29 cellular contexts compared by ENCODE assay signal in the genomic region with DNA sequence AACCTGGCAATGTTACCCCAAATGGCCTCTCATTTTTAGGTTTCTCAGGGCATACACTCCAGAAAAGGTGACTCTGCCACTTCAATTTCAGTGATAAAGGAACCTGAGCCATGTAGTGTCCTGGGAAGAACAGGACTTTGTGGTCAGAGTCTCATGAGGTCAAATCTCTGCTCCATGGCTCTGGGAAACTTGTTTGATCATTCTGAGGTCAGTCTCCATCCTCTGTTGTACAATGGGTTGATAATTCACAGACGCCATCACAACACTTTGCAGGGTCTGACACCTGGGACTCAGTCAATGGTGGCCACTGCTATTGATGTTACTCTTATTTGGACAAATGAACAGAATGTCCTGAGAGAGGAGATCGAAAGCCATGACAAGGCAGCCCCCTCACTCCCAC. TPM values are rescaled to one million over a fixed set of nuclear protein-coding genes. Genes with fewer than 3 reads are reported as not detected.
"Had no signal": no experiment of that assay in that cellular context is flagged by ENCODE, and none has a peak within 500 bp of the region (broad histone marks: within the 10 kb centered on the region; RNA-seq: fewer than 3 reads in every experiment).

No MANE protein-coding gene starts in this region.

- H3K9ac ChIP-seq: KMS-11, SK-N-SH had no signal

- H3K4me3 Mint-ChIP-seq: activated CD4-positive, alpha-beta T cell treated with anti-CD3 and anti-CD28 coated beads for 36 hours; activated CD8-positive, alpha-beta T cell treated with anti-CD3 and anti-CD28 coated beads for 36 hours; activated naive CD4-positive, alpha-beta T cell treated with anti-CD3 and anti-CD28 coated beads, Interleukin-2, amount 10 ng/mL, durations not matched to agents 7 days and 5 days; activated naive CD8-positive, alpha-beta T cell treated with anti-CD3 and anti-CD28 coated beads for 36 hours; activated T-cell treated with anti-CD3 and anti-CD28 coated beads, Interleukin-2, amount 50 U/mL, for 72 hours had no signal

- H3K36me3 ChIP-seq: SJCRH30 had no signal

- H3K4me1 Mint-ChIP-seq: activated CD4-positive, alpha-beta T cell treated with anti-CD3 and anti-CD28 coated beads for 36 hours; activated naive CD4-positive, alpha-beta T cell treated with anti-CD3 and anti-CD28 coated beads, Interleukin-2, amount 10 ng/mL, durations not matched to agents 7 days and 5 days; activated naive CD8-positive, alpha-beta T cell treated with anti-CD3 and anti-CD28 coated beads for 36 hours had no signal

- H3K27me3 ChIP-seq: SJCRH30 had no signal

- H3K27ac Mint-ChIP-seq: activated CD4-positive, alpha-beta T cell treated with anti-CD3 and anti-CD28 coated beads for 36 hours; activated CD8-positive, alpha-beta T cell treated with anti-CD3 and anti-CD28 coated beads for 36 hours; activated naive CD4-positive, alpha-beta T cell treated with anti-CD3 and anti-CD28 coated beads, Interleukin-2, amount 10 ng/mL, durations not matched to agents 7 days and 5 days; activated naive CD8-positive, alpha-beta T cell treated with anti-CD3 and anti-CD28 coated beads for 36 hours; activated T-cell treated with anti-CD3 and anti-CD28 coated beads, Interleukin-2, amount 50 U/mL, for 72 hours; activated T-helper 2 cell treated with anti-CD3 and anti-CD28 coated beads, Interferon-gamma antibody, Interleukin-2, Interleukin-4, amounts not matched to agents 10 μg/mL and 5 μg/mL and 100 μg/mL, durations not matched to agents 14 hours and 24 hours and 36 hours had no signal

- H3K4me3 ChIP-seq: SJCRH30 had no signal

- H3K27ac ChIP-seq: KMS-11, VCaP had no signal

- H3K9me3 ChIP-seq: SJCRH30, SK-N-SH had no signal

- H3K36me3 Mint-ChIP-seq: activated naive CD4-positive, alpha-beta T cell treated with anti-CD3 and anti-CD28 coated beads, Interleukin-2, amount 10 ng/mL, durations not matched to agents 7 days and 5 days; activated naive CD8-positive, alpha-beta T cell treated with anti-CD3 and anti-CD28 coated beads for 36 hours had no signal

- ATAC-seq: activated CD4-positive, alpha-beta T cell treated with anti-CD3 and anti-CD28 coated beads for 36 hours; activated CD8-positive, alpha-beta T cell treated with anti-CD3 and anti-CD28 coated beads for 36 hours; activated T-cell treated with anti-CD3 and anti-CD28 coated beads, Interleukin-2, amount 50 U/mL, for 72 hours; Panc1; Right ventricle myocardium inferior had no signal

- H3K9me3 Mint-ChIP-seq: activated CD8-positive, alpha-beta T cell treated with anti-CD3 and anti-CD28 coated beads for 36 hours; activated naive CD4-positive, alpha-beta T cell treated with anti-CD3 and anti-CD28 coated beads, Interleukin-2, amount 10 ng/mL, durations not matched to agents 7 days and 5 days; activated naive CD8-positive, alpha-beta T cell treated with anti-CD3 and anti-CD28 coated beads for 36 hours; activated T-cell treated with anti-CD3 and anti-CD28 coated beads, Interleukin-2, amount 50 U/mL, for 72 hours; activated T-helper 2 cell treated with anti-CD3 and anti-CD28 coated beads, Interferon-gamma antibody, Interleukin-2, Interleukin-4, amounts not matched to agents 10 μg/mL and 5 μg/mL and 100 μg/mL, durations not matched to agents 14 hours and 24 hours and 36 hours had no signal

- DNase-seq: activated CD4-positive, alpha-beta T cell treated with anti-CD3 and anti-CD28 coated beads for 36 hours; activated CD4-positive, alpha-beta T cell treated with anti-CD3 and anti-CD28 coated beads, Interleukin-2, amount 50 U/mL, for 1 hour; activated CD4-positive, CD25-positive, alpha-beta regulatory T cell; activated CD8-positive, alpha-beta memory T cell treated with anti-CD3 and anti-CD28 coated beads, Interleukin-2, amount 50 U/mL, for 4 hours; activated CD8-positive, alpha-beta T cell treated with anti-CD3 and anti-CD28 coated beads for 36 hours; activated gamma-delta T cell treated with Interleukin-2 at 50 U/mL for 16 hours; activated naive CD4-positive, alpha-beta T cell treated with anti-CD3 and anti-CD28 coated beads, Interleukin-2, amount 10 ng/mL, durations not matched to agents 7 days and 5 days; activated naive CD8-positive, alpha-beta T cell treated with anti-CD3 and anti-CD28 coated beads for 36 hours; activated T-cell treated with anti-CD3 and anti-CD28 coated beads, Interleukin-2, amount 50 U/mL, for 72 hours; NCI-H1930; NCI-H2171; NCI-H526; NCI-H82; NK-92 treated with Interleukin-12 subunit alpha and Interleukin-12 subunit beta, amount 100 ng/mL, for 24 hours; OCI-M1; RPMI8226; SK-N-SH; T-helper 1 cell had no signal

RNA-seq across cellular contexts. Expression of gene SMOC1, which starts 31.1 kb away (rescaled TPM):
- total RNA-seq: activated CD4-positive, alpha-beta T cell treated with anti-CD3 and anti-CD28 coated beads for 36 hours; activated CD8-positive, alpha-beta T cell treated with anti-CD3 and anti-CD28 coated beads for 36 hours; activated naive CD8-positive, alpha-beta T cell treated with anti-CD3 and anti-CD28 coated beads for 36 hours; activated T-cell treated with anti-CD3 and anti-CD28 coated beads, Interleukin-2, amount 50 U/mL, for 72 hours; activated T-helper 2 cell treated with anti-CD3 and anti-CD28 coated beads, Interferon-gamma antibody, Interleukin-2, Interleukin-4, amounts not matched to agents 10 μg/mL and 5 μg/mL and 100 μg/mL, durations not matched to agents 14 hours and 24 hours and 36 hours; T-helper 2 cell treated with Interferon-gamma antibody and Interleukin-4, amounts not matched to agents 100 ng/mL and 5 ng/mL, for 36 hours had no signal
- polyA plus RNA-seq: SK-N-SH had no signal

RNA-seq across cellular contexts. Expression of gene SLC10A1, which starts 51.1 kb away (rescaled TPM):
- total RNA-seq: activated CD4-positive, alpha-beta T cell treated with anti-CD3 and anti-CD28 coated beads for 36 hours; activated CD8-positive, alpha-beta T cell treated with anti-CD3 and anti-CD28 coated beads for 36 hours; activated naive CD8-positive, alpha-beta T cell treated with anti-CD3 and anti-CD28 coated beads for 36 hours; activated T-cell treated with anti-CD3 and anti-CD28 coated beads, Interleukin-2, amount 50 U/mL, for 72 hours; activated T-helper 2 cell treated with anti-CD3 and anti-CD28 coated beads, Interferon-gamma antibody, Interleukin-2, Interleukin-4, amounts not matched to agents 10 μg/mL and 5 μg/mL and 100 μg/mL, durations not matched to agents 14 hours and 24 hours and 36 hours; cardiac septum; MCF 10A; NCI-H460; Right ventricle myocardium inferior; SJCRH30; T-helper 2 cell treated with Interferon-gamma antibody and Interleukin-4, amounts not matched to agents 100 ng/mL and 5 ng/mL, for 36 hours had no signal
- polyA plus RNA-seq: adipose tissue, SK-N-SH had no signal
